In genomic region chr12:49671051-49671765, GRCh38 we compare ENCODE assay signal across 8 cellular contexts. TPM values are rescaled to one million over a fixed set of nuclear protein-coding genes. Genes with fewer than 3 reads are reported as not detected.
DNase-seq lines count a peak whose midpoint lies in the region; ATAC-seq, FAIRE-seq and TF ChIP-seq lines count a peak whose summit lies in the region.

No MANE protein-coding gene starts in this region.

- FAIRE-seq in urothelium cell line (lab: Jason Lieb, UNC), result no peak

- no peak overlapping the region for H3K4me3 ChIP-seq in coronary artery

- peak; percentile 76 for ATAC-seq in activated B cell treated with CpG ODN at 0.5 μM for 24 hours (ENCODE audit: low read depth)
- no peak for ATAC-seq in HG02588 (IDR thresholded peaks at IDR 0.05; ENCODE audit: unreplicated experiment)
- ATAC-seq in GM21786 (IDR thresholded peaks at IDR 0.05; ENCODE audit: unreplicated experiment), result no peak

- H3K36me3 Mint-ChIP-seq in activated B cell treated with CpG ODN at 0.5 μM for 24 hours (ENCODE audit: low read depth), result peaks cover 9% of the 10 kb centered on the region

- peak overlapping the region; percentile 88 to 92 for H3K27ac ChIP-seq in coronary artery

- CTCF ChIA-PET in activated B cell treated with CpG ODN at 0.5 μM for 24 hours (lab: Charles Lee), result interaction anchor here (0.7 to 2.5 kb wide), 6 partner anchors 8 to 35 kb away, joined by 3 to 22 read pairs (median 6); partner anchors contain the start of gene FMNL3

- H3K27me3 Mint-ChIP-seq in activated B cell treated with CpG ODN at 0.5 μM for 24 hours, result no peaks in the 10 kb centered on the region

- H3K9me3 Mint-ChIP-seq in activated B cell treated with CpG ODN at 0.5 μM for 24 hours, result no peaks in the 10 kb centered on the region

- peak overlapping the region; percentile 71 for H3K4me3 Mint-ChIP-seq in activated B cell treated with CpG ODN at 0.5 μM for 24 hours

- intact Hi-C loops in activated B cell treated with CpG ODN at 0.5 μM for 24 hours (cut with micrococcal nuclease), result loop anchor here (1.0 kb wide), 4 partner anchors 10 to 36 kb away; partner anchors contain the start of gene FMNL3

- peak overlapping the region; percentile 95 for H3K27ac Mint-ChIP-seq in activated B cell treated with CpG ODN at 0.5 μM for 24 hours

- POLR2A ChIA-PET in activated B cell treated with CpG ODN at 0.5 μM for 24 hours (lab: Charles Lee), result interaction anchor here (0.7 to 20.3 kb wide), 13 partner anchors 8 to 70 kb away, joined by 3 to 265 read pairs (median 4); partner anchors contain the start of genes FMNL3 and TMBIM6

- H3K4me1 Mint-ChIP-seq in activated B cell treated with CpG ODN at 0.5 μM for 24 hours, result peaks cover 99% of the 10 kb centered on the region

- DNase-seq in GF-D8 (lab: John Stamatoyannopoulos, UW), result peak; percentile 38
- DNase-seq in activated B cell treated with CpG ODN at 0.5 μM for 24 hours, result peak; percentile 42
- no peak for DNase-seq in coronary artery (ENCODE audit: low spot score)
- peak; percentile 66 for DNase-seq in stimulated activated CD4-positive, alpha-beta T cell treated with anti-CD3 and anti-CD28 coated beads, Interleukin-15, amount 100 ng/mL, for 24 hours
- DNase-seq in NCI-H1048 (lab: John Stamatoyannopoulos, UW), result no peak
- DNase-seq in urothelium cell line (ENCODE audit: low spot score), result no peak

- no peak for TF ChIP-seq CTCF in activated B cell treated with CpG ODN at 0.5 μM for 24 hours (IDR thresholded peaks at IDR 0.05)
- TF ChIP-seq CTCF in coronary artery (IDR thresholded peaks at IDR 0.05), result no peak

RNA-seq across cellular contexts. Expression of gene FMNL3, which starts 36.0 kb away (rescaled TPM):
- total RNA-seq in activated B cell treated with CpG ODN at 0.5 μM for 24 hours, result 74.7 and 84.3 TPM in 2 replicates

RNA-seq across cellular contexts. Expression of gene PRPF40B, which starts 47.8 kb away (rescaled TPM):
- total RNA-seq in activated B cell treated with CpG ODN at 0.5 μM for 24 hours, result 16.4 and 23.4 TPM in 2 replicates

Comparison
In these comparisons a context has a peak if more than half of its experiments do, and no peak if none do; other contexts are left out.
1. DNase-seq: peak in GF-D8 (single experiment), activated B cell treated with CpG ODN at 0.5 μM for 24 hours (single experiment) and stimulated activated CD4-positive, alpha-beta T cell treated with anti-CD3 and anti-CD28 coated beads, Interleukin-15, amount 100 ng/mL, for 24 hours (single experiment); none in coronary artery (single experiment), NCI-H1048 (single experiment) and urothelium cell line (single experiment).